ENCODE assay signal across 1 cellular context in genomic region chr5:134965271-134965825, GRCh38.
TF ChIP-seq lines count a peak whose summit lies in the region.

No MANE protein-coding gene starts in this region.

TF ChIP-seq in HepG2, 621 proteins besides CTCF, POLR2A, EP300 and RAD21 (continued from another document):
- no peak for TF ChIP-seq AHDC1 (CRISPR knock-in tag; IDR thresholded peaks at IDR 0.05; ENCODE audit: borderline replicate concordance)
- TF ChIP-seq ZNF335 (CRISPR knock-in tag; IDR thresholded peaks at IDR 0.05), result no peak
- TF ChIP-seq KDM5B (CRISPR knock-in tag; IDR thresholded peaks at IDR 0.05; ENCODE audit: borderline replicate concordance), result no peak
- TF ChIP-seq POGZ (CRISPR knock-in tag; IDR thresholded peaks at IDR 0.05), result no peak
- TF ChIP-seq SNRNP70 (IDR thresholded peaks at IDR 0.05; ENCODE audit: low read depth, low read length), result no peak
- TF ChIP-seq ZFX (CRISPR knock-in tag; IDR thresholded peaks at IDR 0.05; ENCODE audit: low read depth), result peak; percentile 58; the same call in 1 of the 2 replicates
- TF ChIP-seq ZBTB21 (CRISPR knock-in tag; IDR thresholded peaks at IDR 0.05), result no peak
- no peak for TF ChIP-seq ZNF724P (CRISPR knock-in tag; IDR thresholded peaks at IDR 0.05; ENCODE audit: borderline replicate concordance)
- no peak for TF ChIP-seq ZNF878 (CRISPR knock-in tag; IDR thresholded peaks at IDR 0.05)
- TF ChIP-seq RCOR2 (CRISPR knock-in tag; IDR thresholded peaks at IDR 0.05), result no peak
- no peak for TF ChIP-seq ZNF572 (CRISPR knock-in tag; IDR thresholded peaks at IDR 0.05)
- no peak for TF ChIP-seq FOXC1 (CRISPR knock-in tag; IDR thresholded peaks at IDR 0.05; ENCODE audit: borderline replicate concordance)
- TF ChIP-seq RBM22 (optimal IDR thresholded peaks at IDR 0.05; ENCODE audit: low read length), result peak; percentile 20
- no peak for TF ChIP-seq HNRNPLL (IDR thresholded peaks at IDR 0.05; ENCODE audit: low read depth, low read length, poor library complexity, severe bottlenecking)
- no peak for TF ChIP-seq ZC3H13 (CRISPR knock-in tag; IDR thresholded peaks at IDR 0.05)
- no peak for TF ChIP-seq ZNF546 (CRISPR knock-in tag; conservative IDR thresholded peaks at IDR 0.05)
- TF ChIP-seq ZNF660 (CRISPR knock-in tag; IDR thresholded peaks at IDR 0.05; ENCODE audit: borderline replicate concordance, low read depth), result no peak
- no peak for TF ChIP-seq SOX13 (IDR thresholded peaks at IDR 0.05)
- no peak for TF ChIP-seq SOX13 (CRISPR knock-in tag; conservative IDR thresholded peaks at IDR 0.05 in 1 of 2, IDR thresholded peaks at IDR 0.05 in 1 of 2)
- no peak for TF ChIP-seq RBM39 (IDR thresholded peaks at IDR 0.05; ENCODE audit: low read depth, low read length, poor library complexity, severe bottlenecking)
- no peak for TF ChIP-seq JDP2 (CRISPR knock-in tag; IDR thresholded peaks at IDR 0.05; ENCODE audit: borderline replicate concordance)
- TF ChIP-seq ZNF629 (CRISPR knock-in tag; conservative IDR thresholded peaks at IDR 0.05), result no peak
- TF ChIP-seq ZMYM3 (CRISPR knock-in tag; IDR thresholded peaks at IDR 0.05), result peak; percentile 14; the same call in 1 of the 2 replicates
- no peak for TF ChIP-seq SIN3B (IDR thresholded peaks at IDR 0.05; ENCODE audit: low read length)
- 0 out of 2 replicates have a peak, but pooled peaks have one; percentile 19 for TF ChIP-seq KDM2A (CRISPR knock-in tag; IDR thresholded peaks at IDR 0.05; ENCODE audit: borderline replicate concordance, low read depth)
- TF ChIP-seq GRHL1 (CRISPR knock-in tag; conservative IDR thresholded peaks at IDR 0.05), result no peak
- TF ChIP-seq YEATS4 (CRISPR knock-in tag; IDR thresholded peaks at IDR 0.05; ENCODE audit: borderline replicate concordance), result no peak
- no peak for TF ChIP-seq AGO1 (IDR thresholded peaks at IDR 0.05; ENCODE audit: low read depth, low read length, poor library complexity, severe bottlenecking)
- no peak for TF ChIP-seq FOXA3 (CRISPR knock-in tag; IDR thresholded peaks at IDR 0.05)
- TF ChIP-seq MAX (IDR thresholded peaks at IDR 0.05), result no peak
- TF ChIP-seq ZNF780A (CRISPR knock-in tag; IDR thresholded peaks at IDR 0.05), result no peak
- TF ChIP-seq CBX2 (IDR thresholded peaks at IDR 0.05; ENCODE audit: low read depth, low read length), result no peak
- TF ChIP-seq CBX2 (CRISPR knock-in tag; IDR thresholded peaks at IDR 0.05; ENCODE audit: low read depth), result no peak
- no peak for TF ChIP-seq ZNF709 (CRISPR knock-in tag; IDR thresholded peaks at IDR 0.05)
- TF ChIP-seq PRPF4 (IDR thresholded peaks at IDR 0.05; ENCODE audit: low read depth, low read length, poor library complexity, severe bottlenecking), result no peak
- no peak for TF ChIP-seq ETS1 (CRISPR knock-in tag; IDR thresholded peaks at IDR 0.05)
- no peak for TF ChIP-seq ZNF207 (IDR thresholded peaks at IDR 0.05; ENCODE audit: borderline replicate concordance)
- TF ChIP-seq ZSCAN31 (CRISPR knock-in tag; IDR thresholded peaks at IDR 0.05; ENCODE audit: low read depth), result 0 out of 2 replicates have a peak, but pooled peaks have one; percentile 19
- TF ChIP-seq ZNF839 (CRISPR knock-in tag; IDR thresholded peaks at IDR 0.05; ENCODE audit: borderline replicate concordance), result no peak
- TF ChIP-seq SETDB1 (CRISPR knock-in tag; IDR thresholded peaks at IDR 0.05; ENCODE audit: borderline replicate concordance), result no peak
- TF ChIP-seq PATZ1 (CRISPR knock-in tag; IDR thresholded peaks at IDR 0.05), result no peak
- no peak for TF ChIP-seq TFDP2 (CRISPR knock-in tag; IDR thresholded peaks at IDR 0.05)
- no peak for TF ChIP-seq RFX1 (IDR thresholded peaks at IDR 0.05)
- no peak for TF ChIP-seq HMGXB4 (CRISPR knock-in tag; IDR thresholded peaks at IDR 0.05; ENCODE audit: borderline replicate concordance in 1 of 2, low read depth in 1 of 2)
- TF ChIP-seq GMEB1 (CRISPR knock-in tag; IDR thresholded peaks at IDR 0.05; ENCODE audit: borderline replicate concordance), result no peak
- TF ChIP-seq ELF1 (CRISPR knock-in tag; IDR thresholded peaks at IDR 0.05), result no peak
- TF ChIP-seq ZMAT3 (CRISPR knock-in tag; conservative IDR thresholded peaks at IDR 0.05), result no peak
- TF ChIP-seq ASH2L (IDR thresholded peaks at IDR 0.05; ENCODE audit: insufficient read length, low read depth, low read length), result no peak
- peak; percentile 81 for TF ChIP-seq ZNF12 (CRISPR knock-in tag; IDR thresholded peaks at IDR 0.05)
- TF ChIP-seq ZC3H4 (CRISPR knock-in tag; IDR thresholded peaks at IDR 0.05; ENCODE audit: borderline replicate concordance), result no peak
- no peak for TF ChIP-seq NFIB (CRISPR knock-in tag; IDR thresholded peaks at IDR 0.05; ENCODE audit: borderline replicate concordance)
- TF ChIP-seq SYNCRIP (IDR thresholded peaks at IDR 0.05; ENCODE audit: insufficient read depth, low read depth, low read length), result no peak
- no peak for TF ChIP-seq PHF8 (CRISPR knock-in tag; IDR thresholded peaks at IDR 0.05)
